Comparison of ENCODE assay signal across 25 cellular contexts in the genomic region with DNA sequence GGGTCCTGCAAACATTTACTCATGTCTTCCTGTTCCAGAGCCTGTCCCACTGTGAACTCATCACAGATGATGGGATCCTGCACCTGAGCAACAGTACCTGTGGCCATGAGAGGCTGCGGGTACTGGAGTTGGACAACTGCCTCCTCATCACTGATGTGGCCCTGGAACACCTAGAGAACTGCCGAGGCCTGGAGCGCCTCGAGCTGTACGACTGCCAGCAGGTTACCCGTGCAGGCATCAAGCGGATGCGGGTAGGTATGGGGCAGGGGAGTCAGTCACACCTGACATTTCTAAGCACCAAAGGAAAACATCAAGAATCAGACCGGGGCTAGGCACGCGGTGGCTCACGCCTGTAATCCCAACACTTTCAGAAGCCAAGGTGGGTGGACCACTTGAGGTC.
"Had no signal": no experiment of that assay in that cellular context is flagged by ENCODE, and none has a peak within 500 bp of the region (broad histone marks: within the 10 kb centered on the region; RNA-seq: fewer than 3 reads in every experiment).

No MANE protein-coding gene starts in this region.

- FAIRE-seq: colon, frontal cortex, small intestine, urothelium cell line had no signal

- H3K27ac Mint-ChIP-seq: memory B cell, progenitor cell of endocrine pancreas had no signal

- H3K9me3 ChIP-seq: right lobe of liver, testis, tibial artery, upper lobe of left lung had no signal

- H3K9ac ChIP-seq: parathyroid adenoma had no signal

- H2AFZ ChIP-seq: parathyroid adenoma had no signal

- H3K27ac ChIP-seq: parathyroid adenoma, right lobe of liver, testis, tibial artery, upper lobe of left lung had no signal

- H3K79me2 ChIP-seq: parathyroid adenoma had no signal

- H3K27me3 ChIP-seq: dorsolateral prefrontal cortex, right lobe of liver, testis, tibial artery, upper lobe of left lung had no signal

- H3K4me3 Mint-ChIP-seq: immature natural killer cell; memory B cell; natural killer cell; neural crest cell; stimulated activated naive B cell treated with anti-CD40 and anti-IgM and Interleukin-4, amounts not matched to agents 10 μg/mL and 1 μg/mL and 100 μg/mL, for 72 hours had no signal

- DNase-seq: dorsolateral prefrontal cortex; effector CD4-positive, alpha-beta T cell; hypothalamus; immature natural killer cell; islet precursor cell; kidney glomerular epithelial cell; left colon; natural killer cell; right lobe of liver; small intestine; stimulated activated CD4-positive, alpha-beta T cell treated with anti-CD3 and anti-CD28 coated beads, Interleukin-15, amount 100 ng/mL, for 24 hours; stimulated activated CD4-positive, alpha-beta T cell treated with anti-CD3 and anti-CD28 coated beads, Interleukin-2, amount 100 ng/mL, for 48 hours; stimulated activated naive B cell treated with anti-CD40 and anti-IgM and Interleukin-4, amounts not matched to agents 10 μg/mL and 1 μg/mL and 100 μg/mL, for 72 hours; substantia nigra; testis; tibial artery had no signal

- H3K4me1 ChIP-seq: parathyroid adenoma, right lobe of liver, testis, tibial artery, upper lobe of left lung had no signal

- H3K27me3 Mint-ChIP-seq: memory B cell; progenitor cell of endocrine pancreas; stimulated activated naive B cell treated with anti-CD40 and anti-IgM and Interleukin-4, amounts not matched to agents 10 μg/mL and 1 μg/mL and 100 μg/mL, for 72 hours had no signal

- H3K9me3 Mint-ChIP-seq: immature natural killer cell; memory B cell; natural killer cell; neural crest cell; stimulated activated naive B cell treated with anti-CD40 and anti-IgM and Interleukin-4, amounts not matched to agents 10 μg/mL and 1 μg/mL and 100 μg/mL, for 72 hours had no signal

- H3K4me3 ChIP-seq: dorsolateral prefrontal cortex, lung, right lobe of liver, testis, tibial artery, upper lobe of left lung had no signal

- H3K4me1 Mint-ChIP-seq: neural crest cell had no signal

- ATAC-seq: left colon; natural killer cell; stimulated activated naive B cell treated with anti-CD40 and anti-IgM and Interleukin-4, amounts not matched to agents 10 μg/mL and 1 μg/mL and 100 μg/mL, for 72 hours had no signal
